Comparison of ENCODE assay signal across 19 cellular contexts in the genomic region with DNA sequence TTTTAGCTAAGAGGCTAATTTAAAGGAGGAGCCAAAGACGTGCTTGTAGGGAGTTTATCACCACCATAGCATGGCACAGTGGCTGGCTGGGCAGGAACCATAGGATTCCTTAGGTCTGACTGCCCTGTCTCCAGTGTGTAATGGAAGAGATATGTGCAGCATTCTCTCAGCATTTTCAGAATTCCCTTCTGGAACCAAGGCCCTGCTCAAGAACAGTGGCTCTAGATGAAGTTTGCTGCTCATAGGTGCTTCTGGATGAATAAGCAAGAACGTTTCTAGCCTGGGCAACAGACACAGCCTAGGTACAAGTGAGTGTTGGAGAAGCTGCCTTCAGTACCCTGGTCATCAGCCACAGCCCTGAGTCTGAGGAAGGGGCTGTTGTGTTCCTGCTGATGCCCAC.
DNase-seq lines count a peak whose midpoint lies in the region; ATAC-seq, FAIRE-seq and TF ChIP-seq lines count a peak whose summit lies in the region.
"Had no signal": no experiment of that assay in that cellular context is flagged by ENCODE, and none has a peak within 500 bp of the region (broad histone marks: within the 10 kb centered on the region; RNA-seq: fewer than 3 reads in every experiment).

No MANE protein-coding gene starts in this region.

- DNase-seq in HepG2 (ENCODE audit: low spot score) (no peak), right lobe of liver (no peak), K562 (ENCODE audit: extremely low read depth in 1 of 4, low spot score in 3 of 4) (no peak), islet precursor cell (peak; percentile 86)
- no peak for DNase-seq in NK-92 treated with Interleukin-12 subunit alpha and Interleukin-12 subunit beta, amount 100 ng/mL, for 24 hours (lab: John Stamatoyannopoulos, UW)
- no peak for DNase-seq in stimulated activated CD4-positive, alpha-beta T cell treated with anti-CD3 and anti-CD28 coated beads, Interleukin-4, amount 100 ng/mL, for 1 hour
- DNase-seq: activated CD4-positive, CD25-positive, alpha-beta regulatory T cell; activated CD8-positive, alpha-beta memory T cell treated with anti-CD3 and anti-CD28 coated beads, Interleukin-2, amount 10 ng/mL, durations not matched to agents 7 days and 5 days; activated naive CD4-positive, alpha-beta T cell treated with anti-CD3 and anti-CD28 coated beads for 36 hours; CD4-positive, alpha-beta memory T cell; effector CD4-positive, alpha-beta T cell; NCI-H1105; stimulated activated CD4-positive, alpha-beta T cell treated with anti-CD3 and anti-CD28 coated beads, Interleukin-4, amount 100 ng/mL, for 4 hours had no signal

- TF ChIP-seq CTCF in HepG2 (CRISPR knock-in tag; IDR thresholded peaks at IDR 0.05), result no peak
- no peak for TF ChIP-seq CTCF in right lobe of liver (IDR thresholded peaks at IDR 0.05)
- TF ChIP-seq CTCF in K562 (IDR thresholded peaks at IDR 0.05 in 2 of 3, conservative IDR thresholded peaks at IDR 0.05 in 1 of 3; ENCODE audit: insufficient read depth in 2 of 3, low read depth in 1 of 3, low read length in 3 of 3), result no peak

- WGBS in HepG2 (ENCODE audit: low lambda C conversion rate), result 38% methylated on average over 1 of the region's 2 CpGs
- WGBS in right lobe of liver (ENCODE audit: insufficient coverage, low coverage, low lambda C conversion rate, missing lambda C conversion rate), result 28% methylated on average over 2 of the region's 2 CpGs
- 4% methylated on average over 2 of the region's 2 CpGs for WGBS in K562 (ENCODE audit: insufficient coverage, low coverage, missing lambda C conversion rate)

- H2AFZ ChIP-seq in HepG2 (ENCODE audit: low read length) (peak overlapping the region; percentile 54), K562 (ENCODE audit: low read depth, low read length) (peak overlapping the region; percentile 55)

- POLR2A ChIA-PET in HepG2 (lab: Yijun Ruan, JAX) (no interaction called here), K562 (lab: Yijun Ruan, JAX) (interaction anchor here (0.6 to 2.0 kb wide), 5 partner anchors 8 to 390 kb away, joined by 3 to 6 read pairs (median 4); a partner anchor contains a TSS)

- H3K27ac ChIP-seq in HepG2 (ENCODE audit: extremely low read length, insufficient read depth, low read length), result no peak overlapping the region
- no peak overlapping the region for H3K27ac ChIP-seq in right lobe of liver
- H3K27ac ChIP-seq in K562 (ENCODE audit: extremely low read depth, low read depth, low read length), result no peak overlapping the region
- H3K27ac ChIP-seq: neutrophil had no signal

- no peaks in the 10 kb centered on the region for H3K79me2 ChIP-seq in HepG2 (ENCODE audit: insufficient read depth, low read length)
- no peaks in the 10 kb centered on the region for H3K79me2 ChIP-seq in K562 (ENCODE audit: control insufficient read depth, insufficient read depth, low read length)

- H3K4me1 ChIP-seq in HepG2 (ENCODE audit: insufficient read depth, low read length) (peaks cover 65% of the 10 kb centered on the region), right lobe of liver (no peaks in the 10 kb centered on the region), K562 (replicated peaks in 1 of 2; ENCODE audit: control insufficient read depth in 2 of 2, insufficient read depth in 2 of 2, low read length in 2 of 2) (peaks cover 0 to 16% of the 10 kb centered on the region in 2 experiments; a peak in 2 of 5 replicates)
- H3K4me1 ChIP-seq: HAP-1 had no signal

- H4K20me1 ChIP-seq in HepG2 (ENCODE audit: insufficient read depth, low read length), result no peaks in the 10 kb centered on the region
- no peaks in the 10 kb centered on the region for H4K20me1 ChIP-seq in K562 (replicated peaks; ENCODE audit: control insufficient read depth, insufficient read depth, low read length)

- H3K9ac ChIP-seq in HepG2 (ENCODE audit: insufficient read depth, low read depth, low read length), result no peak overlapping the region
- H3K9ac ChIP-seq in K562 (ENCODE audit: insufficient read depth in 1 of 2, low read depth in 2 of 2, low read length in 2 of 2), result no peak overlapping the region

- no peaks in the 10 kb centered on the region for H3K9me3 ChIP-seq in HepG2 (ENCODE audit: low read length)
- no peaks in the 10 kb centered on the region for H3K9me3 ChIP-seq in right lobe of liver
- H3K9me3 ChIP-seq in K562 (replicated peaks; ENCODE audit: control insufficient read depth, insufficient read depth, low read depth, low read length), result no peaks in the 10 kb centered on the region
- H3K9me3 ChIP-seq: HAP-1, neutrophil had no signal

- peak overlapping the region; percentile 39; the same call in 1 of the 2 replicates for H3K4me2 ChIP-seq in HepG2 (ENCODE audit: low read depth, low read length)
- H3K4me2 ChIP-seq in K562 (ENCODE audit: insufficient read depth, low read length), result no peak overlapping the region; the same call in 1 of the 2 replicates

- H3K27me3 ChIP-seq in HepG2 (ENCODE audit: control insufficient read depth in 1 of 2, insufficient read depth in 2 of 2, low read length in 2 of 2) (no peaks in the 10 kb centered on the region), right lobe of liver (no peaks in the 10 kb centered on the region), K562 (ENCODE audit: control insufficient read depth in 2 of 2, insufficient read depth in 2 of 2, low read length in 2 of 2) (no peaks in the 10 kb centered on the region)
- H3K27me3 ChIP-seq: neutrophil had no signal

- TF ChIP-seq EP300 in HepG2 (IDR thresholded peaks at IDR 0.05; ENCODE audit: low read depth in 2 of 2, low read length in 2 of 2) (no peak), HepG2 (CRISPR knock-in tag; IDR thresholded peaks at IDR 0.05; ENCODE audit: borderline replicate concordance) (no peak), K562 (IDR thresholded peaks at IDR 0.05; ENCODE audit: low read length) (no peak)

- TF ChIP-seq POLR2A in HepG2 (IDR thresholded peaks at IDR 0.05; ENCODE audit: insufficient read depth in 1 of 2, low read depth in 2 of 2, low read length in 2 of 2), result no peak
- no peak for TF ChIP-seq POLR2A in right lobe of liver (IDR thresholded peaks at IDR 0.05)
- no peak for TF ChIP-seq POLR2A in K562 (conservative IDR thresholded peaks at IDR 0.05)

- H3K9me1 ChIP-seq in K562 (ENCODE audit: control insufficient read depth, insufficient read depth, low read length), result no peaks in the 10 kb centered on the region

- FAIRE-seq in HepG2 (lab: Jason Lieb, UNC) (no peak), K562 (lab: Jason Lieb, UNC) (no peak)
- FAIRE-seq: frontal cortex, GM12892 had no signal

- CTCF ChIA-PET in HepG2 (lab: Yijun Ruan, JAX; ENCODE audit: low intra/inter-chr PET ratio, low total read pairs) (no interaction called here), K562 (lab: Yijun Ruan, JAX; ENCODE audit: low intra/inter-chr PET ratio) (no interaction called here)

- H3K4me3 ChIP-seq in HepG2 (replicated peaks in 1 of 3; ENCODE audit: insufficient read depth in 1 of 3, low read depth in 2 of 3, low read length in 3 of 3) (no peak overlapping the region; a peak in 1 of 6 replicates), right lobe of liver (no peak overlapping the region), K562 (no peak overlapping the region)
- H3K4me3 ChIP-seq: HAP-1 had no signal

- no peak for TF ChIP-seq RAD21 in HepG2 (CRISPR knock-in tag; IDR thresholded peaks at IDR 0.05)
- no peak for TF ChIP-seq RAD21 in K562 (CRISPR knock-in tag; conservative IDR thresholded peaks at IDR 0.05 in 1 of 2, IDR thresholded peaks at IDR 0.05 in 1 of 2)

- in situ Hi-C loops in HepG2 (cut with HindIII; ENCODE audit: extremely low pct_ligation_motif_present, low pct_unique_long_range_greater_than_20kb), result no loop called here
- in situ Hi-C loops in K562 (cut with MboI), result no loop called here

- no peaks in the 10 kb centered on the region for H3K36me3 ChIP-seq in HepG2 (replicated peaks in 1 of 2; ENCODE audit: control insufficient read depth in 1 of 2, insufficient read depth in 2 of 2, low read length in 2 of 2)
- H3K36me3 ChIP-seq in right lobe of liver, result no peaks in the 10 kb centered on the region
- H3K36me3 ChIP-seq in K562 (ENCODE audit: control insufficient read depth, insufficient read depth, low read length), result no peaks in the 10 kb centered on the region
- H3K36me3 ChIP-seq: HAP-1, neutrophil had no signal

- BruUV-seq in HepG2 (replicated peaks; lab: Mats Ljungman, UMichigan) (no TSS peak), K562 (replicated peaks; lab: Mats Ljungman, UMichigan) (no TSS peak)

- intact Hi-C loops in HepG2 (cut with micrococcal nuclease; ENCODE audit: unreplicated experiment) (loop anchor here (5.0 to 10.0 kb wide), 3 partner anchors 66 to 391 kb away; a partner anchor contains a TSS), right lobe of liver (cut with DNase I) (no loop called here), K562 (cut with micrococcal nuclease) (loop anchor here (5.0 to 10.0 kb wide), 4 partner anchors 61 to 523 kb away; a partner anchor contains a TSS)

- peak; percentile 33; the same call in 2 of the 3 replicates for ATAC-seq in HepG2
- ATAC-seq in right lobe of liver, result no peak
- ATAC-seq in K562, result peak; percentile 49
- ATAC-seq in HG02884 (IDR thresholded peaks at IDR 0.05; ENCODE audit: unreplicated experiment), result no peak
- no peak for ATAC-seq in HG03378 (IDR thresholded peaks at IDR 0.05; ENCODE audit: unreplicated experiment)
- ATAC-seq: activated CD8-positive, alpha-beta memory T cell treated with anti-CD3 and anti-CD28 coated beads, Interleukin-2, amount 10 ng/mL, durations not matched to agents 7 days and 5 days had no signal

TF ChIP-seq in HepG2, 621 proteins besides CTCF, POLR2A, EP300 and RAD21 (continues in another document):
- TF ChIP-seq, protein P1, sequence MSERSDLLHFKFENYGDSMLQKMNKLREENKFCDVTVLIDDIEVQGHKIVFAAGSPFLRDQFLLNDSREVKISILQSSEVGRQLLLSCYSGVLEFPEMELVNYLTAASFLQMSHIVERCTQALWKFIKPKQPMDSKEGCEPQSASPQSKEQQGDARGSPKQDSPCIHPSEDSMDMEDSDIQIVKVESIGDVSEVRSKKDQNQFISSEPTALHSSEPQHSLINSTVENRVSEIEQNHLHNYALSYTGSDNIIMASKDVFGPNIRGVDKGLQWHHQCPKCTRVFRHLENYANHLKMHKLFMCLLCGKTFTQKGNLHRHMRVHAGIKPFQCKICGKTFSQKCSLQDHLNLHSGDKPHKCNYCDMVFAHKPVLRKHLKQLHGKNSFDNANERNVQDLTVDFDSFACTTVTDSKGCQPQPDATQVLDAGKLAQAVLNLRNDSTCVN (CRISPR knock-in tag; IDR thresholded peaks at IDR 0.05; ENCODE audit: borderline replicate concordance), result peak; percentile 77; the same call in 1 of the 2 replicates

TF ChIP-seq in K562, 482 proteins besides CTCF, POLR2A, EP300 and RAD21 (continues in another document):
- no peak for TF ChIP-seq NR2C2 (CRISPR knock-in tag; IDR thresholded peaks at IDR 0.05)
- 0 out of 2 replicates have a peak, but pooled peaks have one; percentile 12 for TF ChIP-seq NR2C2 (tag; IDR thresholded peaks at IDR 0.05)
- no peak for TF ChIP-seq ATF1 (CRISPR knock-in tag; IDR thresholded peaks at IDR 0.05)
- TF ChIP-seq ATF1 (tag; IDR thresholded peaks at IDR 0.05), result 0 out of 2 replicates have a peak, but pooled peaks have one; percentile 13

Comparison
In these comparisons a context has a peak if more than half of its experiments do, and no peak if none do; other contexts are left out.
1. ATAC-seq: peak in HepG2 (single experiment) and K562 (single experiment); none in right lobe of liver (0 of 4), HG02884 (single experiment) and HG03378 (single experiment).
2. intact Hi-C loops: an anchor here in HepG2 (5.0 to 10.0 kb wide) and K562 (5.0 to 10.0 kb wide); none called in right lobe of liver.